In genomic region chr7:18315241-18315640, GRCh38 we compare ENCODE assay signal across 32 cellular contexts.
"Had no signal": no experiment of that assay in that cellular context is flagged by ENCODE, and none has a peak within 500 bp of the region (broad histone marks: within the 10 kb centered on the region; RNA-seq: fewer than 3 reads in every experiment).

No MANE protein-coding gene starts in this region.

- DNase-seq: activated CD4-positive, alpha-beta T cell treated with anti-CD3 and anti-CD28 coated beads for 36 hours; activated CD4-positive, alpha-beta T cell treated with anti-CD3 and anti-CD28 coated beads, Interleukin-2, amount 10 ng/mL, durations not matched to agents 7 days and 5 days; activated CD4-positive, alpha-beta T cell treated with anti-CD3 and anti-CD28 coated beads, Interleukin-2, amount 50 U/mL, for 48 hours; activated CD8-positive, alpha-beta T cell treated with anti-CD3 and anti-CD28 coated beads, Interleukin-2, amount 10 ng/mL, durations not matched to agents 7 days and 5 days; activated naive CD4-positive, alpha-beta T cell treated with anti-CD3 and anti-CD28 coated beads, Interleukin-2, amount 50 U/mL, for 16 hours; activated naive CD8-positive, alpha-beta T cell treated with anti-CD3 and anti-CD28 coated beads for 36 hours; activated T-cell treated with anti-CD3 and anti-CD28 coated beads, Interleukin-2, amount 50 U/mL, for 4 hours; amygdala; Kasumi-1; KG1; MG63; NCI-H1092 treated with DMSO at 0.1 percent for 48 hours; NCI-H1417; NCI-H146; NCI-H187; NCI-H2029 treated with DMSO at 0.1 percent for 48 hours; NCI-H2107; NCI-H2171; NCI-H510A; NCI-H526; NCI-H748 treated with DMSO at 0.1 percent for 48 hours; SHP77; SJCRH30; T1000 had no signal

- H3K4me3 Mint-ChIP-seq: activated CD4-positive, alpha-beta T cell treated with anti-CD3 and anti-CD28 coated beads for 36 hours; activated CD4-positive, alpha-beta T cell treated with anti-CD3 and anti-CD28 coated beads, Interleukin-2, amount 10 ng/mL, durations not matched to agents 7 days and 5 days; activated CD8-positive, alpha-beta T cell treated with anti-CD3 and anti-CD28 coated beads, Interleukin-2, amount 10 ng/mL, durations not matched to agents 7 days and 5 days; activated naive CD8-positive, alpha-beta T cell treated with anti-CD3 and anti-CD28 coated beads for 36 hours; activated T-cell treated with anti-CD3 and anti-CD28 coated beads, Interleukin-2, amount 50 U/mL, for 4 hours; activated T-helper 1 cell treated with anti-CD3 and anti-CD28 coated beads, Interleukin-12 subunit alpha, Interleukin-12 subunit beta, Interleukin-2, Interleukin-4 antibody, amounts not matched to agents 30 ng/mL and 10 ng/mL and 1 ng/mL, durations not matched to agents 14 hours and 24 hours and 36 hours; central memory CD8-positive, alpha-beta T cell; WTC11 had no signal

- ATAC-seq: activated CD4-positive, alpha-beta T cell treated with anti-CD3 and anti-CD28 coated beads for 36 hours; activated CD4-positive, CD25-positive, alpha-beta regulatory T cell treated with anti-CD3 and anti-CD28 coated beads, Interleukin-2, amount 50 U/mL, for 24 hours; activated CD8-positive, alpha-beta T cell treated with anti-CD3 and anti-CD28 coated beads, Interleukin-2, amount 10 ng/mL, durations not matched to agents 7 days and 5 days; activated T-cell treated with anti-CD3 and anti-CD28 coated beads, Interleukin-2, amount 50 U/mL, for 4 hours; WTC11 had no signal

- H3K27me3 ChIP-seq: ascending aorta, cardiac muscle cell, MG63, SJCRH30 had no signal

- H3K4me3 ChIP-seq: ascending aorta, cardiac muscle cell, MG63, SJCRH30, SK-N-MC had no signal

- FAIRE-seq: TTC549 had no signal

- H3K9me3 Mint-ChIP-seq: activated CD4-positive, alpha-beta T cell treated with anti-CD3 and anti-CD28 coated beads, Interleukin-2, amount 10 ng/mL, durations not matched to agents 7 days and 5 days; activated naive CD8-positive, alpha-beta T cell treated with anti-CD3 and anti-CD28 coated beads for 36 hours; activated T-cell treated with anti-CD3 and anti-CD28 coated beads, Interleukin-2, amount 50 U/mL, for 4 hours; activated T-helper 1 cell treated with anti-CD3 and anti-CD28 coated beads, Interleukin-12 subunit alpha, Interleukin-12 subunit beta, Interleukin-2, Interleukin-4 antibody, amounts not matched to agents 30 ng/mL and 10 ng/mL and 1 ng/mL, durations not matched to agents 14 hours and 24 hours and 36 hours; central memory CD8-positive, alpha-beta T cell; WTC11 had no signal

- H3K9me3 ChIP-seq: ascending aorta, MG63, SJCRH30 had no signal

- H3K4me1 ChIP-seq: ascending aorta, SJCRH30 had no signal

- H3K36me3 Mint-ChIP-seq: activated naive CD8-positive, alpha-beta T cell treated with anti-CD3 and anti-CD28 coated beads for 36 hours; WTC11 had no signal

- H3K36me3 ChIP-seq: ascending aorta, cardiac muscle cell, MG63, SJCRH30 had no signal

- H3K4me1 Mint-ChIP-seq: activated CD4-positive, alpha-beta T cell treated with anti-CD3 and anti-CD28 coated beads for 36 hours; activated CD4-positive, alpha-beta T cell treated with anti-CD3 and anti-CD28 coated beads, Interleukin-2, amount 10 ng/mL, durations not matched to agents 7 days and 5 days; activated naive CD8-positive, alpha-beta T cell treated with anti-CD3 and anti-CD28 coated beads for 36 hours had no signal

- H3K27ac ChIP-seq: ascending aorta, cardiac muscle cell, SJCRH30, SK-N-MC had no signal

- H3K27me3 Mint-ChIP-seq: activated CD4-positive, alpha-beta T cell treated with anti-CD3 and anti-CD28 coated beads for 36 hours; activated CD4-positive, alpha-beta T cell treated with anti-CD3 and anti-CD28 coated beads, Interleukin-2, amount 10 ng/mL, durations not matched to agents 7 days and 5 days; activated naive CD8-positive, alpha-beta T cell treated with anti-CD3 and anti-CD28 coated beads for 36 hours; central memory CD8-positive, alpha-beta T cell had no signal

- H3K27ac Mint-ChIP-seq: activated CD4-positive, alpha-beta T cell treated with anti-CD3 and anti-CD28 coated beads for 36 hours; activated CD4-positive, alpha-beta T cell treated with anti-CD3 and anti-CD28 coated beads, Interleukin-2, amount 10 ng/mL, durations not matched to agents 7 days and 5 days; activated CD8-positive, alpha-beta T cell treated with anti-CD3 and anti-CD28 coated beads, Interleukin-2, amount 10 ng/mL, durations not matched to agents 7 days and 5 days; activated naive CD8-positive, alpha-beta T cell treated with anti-CD3 and anti-CD28 coated beads for 36 hours; activated T-helper 1 cell treated with anti-CD3 and anti-CD28 coated beads, Interleukin-12 subunit alpha, Interleukin-12 subunit beta, Interleukin-2, Interleukin-4 antibody, amounts not matched to agents 30 ng/mL and 10 ng/mL and 1 ng/mL, durations not matched to agents 14 hours and 24 hours and 36 hours; WTC11 had no signal
